8 cellular contexts compared by ENCODE assay signal in the genomic region with DNA sequence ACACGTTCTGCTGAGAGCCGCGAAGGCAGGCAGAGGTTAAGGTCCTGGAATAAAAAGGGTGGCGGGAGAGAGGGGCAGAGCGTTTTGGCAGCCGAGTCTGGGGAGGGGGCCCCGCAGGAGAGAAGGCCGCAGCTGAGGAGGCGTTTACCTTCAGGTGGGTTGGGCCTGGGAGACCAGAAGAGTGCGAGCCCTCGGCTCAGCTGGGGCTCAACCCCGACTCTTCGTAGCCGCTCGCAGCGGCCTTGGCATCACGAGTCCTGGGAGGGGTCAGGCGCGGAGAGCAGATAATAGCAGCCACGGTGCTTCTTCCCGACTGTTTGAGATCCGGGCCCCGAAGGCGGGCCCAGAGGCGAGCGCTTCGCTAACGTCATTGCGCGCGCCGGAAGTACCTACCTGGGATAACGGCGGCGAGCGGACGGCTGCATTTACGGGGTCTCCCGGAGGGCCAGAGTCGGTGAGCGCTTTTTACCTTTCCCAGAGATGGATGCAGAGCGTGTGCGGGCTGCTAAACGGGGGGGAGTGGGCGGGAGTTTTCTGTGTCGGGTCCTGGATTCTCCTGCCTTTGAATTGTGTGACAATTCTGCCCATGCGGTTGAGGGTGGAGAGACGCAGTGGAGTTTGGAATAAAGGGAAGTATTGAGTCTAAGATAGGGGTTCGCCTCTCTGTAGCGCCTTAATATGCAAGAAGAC. TPM values are rescaled to one million over a fixed set of nuclear protein-coding genes. Genes with fewer than 3 reads are reported as not detected.
DNase-seq lines count a peak whose midpoint lies in the region; ATAC-seq and FAIRE-seq lines count a peak whose summit lies in the region.

A gene with protein sequence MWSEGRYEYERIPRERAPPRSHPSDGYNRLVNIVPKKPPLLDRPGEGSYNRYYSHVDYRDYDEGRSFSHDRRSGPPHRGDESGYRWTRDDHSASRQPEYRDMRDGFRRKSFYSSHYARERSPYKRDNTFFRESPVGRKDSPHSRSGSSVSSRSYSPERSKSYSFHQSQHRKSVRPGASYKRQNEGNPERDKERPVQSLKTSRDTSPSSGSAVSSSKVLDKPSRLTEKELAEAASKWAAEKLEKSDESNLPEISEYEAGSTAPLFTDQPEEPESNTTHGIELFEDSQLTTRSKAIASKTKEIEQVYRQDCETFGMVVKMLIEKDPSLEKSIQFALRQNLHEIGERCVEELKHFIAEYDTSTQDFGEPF (plus strand): TSS at position 392 of the 690 bp plus-strand sequence. CDS start 9,736 bp downstream, outside the sequence.
A gene with protein sequence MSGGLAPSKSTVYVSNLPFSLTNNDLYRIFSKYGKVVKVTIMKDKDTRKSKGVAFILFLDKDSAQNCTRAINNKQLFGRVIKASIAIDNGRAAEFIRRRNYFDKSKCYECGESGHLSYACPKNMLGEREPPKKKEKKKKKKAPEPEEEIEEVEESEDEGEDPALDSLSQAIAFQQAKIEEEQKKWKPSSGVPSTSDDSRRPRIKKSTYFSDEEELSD (minus strand): TSS at position 319 of the 690 bp plus-strand sequence. CDS start 1,992 bp downstream, outside the sequence.

- H3K4me3 Mint-ChIP-seq in IgD-negative memory B cell = peak within 1 kb of the TSS; percentile 98 to 100 (median 99)
- H3K4me3 Mint-ChIP-seq in activated T-cell treated with anti-CD3 and anti-CD28 coated beads, Interleukin-2, amount 50 U/mL, for 72 hours = peak within 1 kb of the TSS; percentile 94 to 99
- peak within 1 kb of the TSS; percentile 94 to 99 (median 98) for H3K4me3 Mint-ChIP-seq in naive B cell
- H3K4me3 Mint-ChIP-seq in stimulated activated memory B cell treated with anti-CD40 and anti-IgM and Interleukin-4, amounts not matched to agents 10 μg/mL and 1 μg/mL and 100 μg/mL, for 72 hours = peak within 1 kb of the TSS; percentile 99

- peaks cover 25 to 46% (median 32%) of the 10 kb centered on the region in 3 donors for H3K4me1 Mint-ChIP-seq in IgD-negative memory B cell
- peaks cover 40% of the 10 kb centered on the region for H3K4me1 Mint-ChIP-seq in activated T-cell treated with anti-CD3 and anti-CD28 coated beads, Interleukin-2, amount 50 U/mL, for 72 hours (ENCODE audit: low read depth)
- H3K4me1 Mint-ChIP-seq in naive B cell = peaks cover 44 to 60% (median 49%) of the 10 kb centered on the region in 3 donors
- H3K4me1 Mint-ChIP-seq in stimulated activated memory B cell treated with anti-CD40 and anti-IgM and Interleukin-4, amounts not matched to agents 10 μg/mL and 1 μg/mL and 100 μg/mL, for 72 hours = peaks cover 45% of the 10 kb centered on the region

- H3K27me3 Mint-ChIP-seq in IgD-negative memory B cell = no peaks in the 10 kb centered on the region
- no peaks in the 10 kb centered on the region for H3K27me3 Mint-ChIP-seq in activated T-cell treated with anti-CD3 and anti-CD28 coated beads, Interleukin-2, amount 50 U/mL, for 72 hours (ENCODE audit: low read depth)
- no peaks in the 10 kb centered on the region for H3K27me3 Mint-ChIP-seq in naive B cell
- H3K27me3 Mint-ChIP-seq in stimulated activated memory B cell treated with anti-CD40 and anti-IgM and Interleukin-4, amounts not matched to agents 10 μg/mL and 1 μg/mL and 100 μg/mL, for 72 hours = no peaks in the 10 kb centered on the region

- FAIRE-seq in RCC 7860 (lab: Jason Lieb, UNC) = no peak

- DNase-seq in DMS53 (lab: John Stamatoyannopoulos, UW) (peak; percentile 100), RCC 7860 (ENCODE audit: low spot score) (peak; percentile 52), fibroblast of gingiva (ENCODE audit: low read depth) (peak; percentile 67), naive B cell (peak; percentile 75)
- DNase-seq in activated T-cell treated with anti-CD3 and anti-CD28 coated beads, Interleukin-2, amount 50 U/mL, for 72 hours = peak; percentile 83 to 84

- ATAC-seq in GM21576 (IDR thresholded peaks at IDR 0.05; ENCODE audit: unreplicated experiment) (peak; percentile 91), naive B cell (ENCODE audit: low read depth in 2 of 2) (peak; percentile 90 to 93)
- peak; percentile 96 to 97 for ATAC-seq in activated T-cell treated with anti-CD3 and anti-CD28 coated beads, Interleukin-2, amount 50 U/mL, for 72 hours (replicated peaks in 1 of 2)
- peak; percentile 97 for ATAC-seq in stimulated activated memory B cell treated with anti-CD40 and anti-IgM and Interleukin-4, amounts not matched to agents 10 μg/mL and 1 μg/mL and 100 μg/mL, for 72 hours

- no peaks in the 10 kb centered on the region for H3K9me3 Mint-ChIP-seq in IgD-negative memory B cell
- H3K9me3 Mint-ChIP-seq in activated T-cell treated with anti-CD3 and anti-CD28 coated beads, Interleukin-2, amount 50 U/mL, for 72 hours = no peaks in the 10 kb centered on the region
- no peaks in the 10 kb centered on the region for H3K9me3 Mint-ChIP-seq in naive B cell
- no peaks in the 10 kb centered on the region for H3K9me3 Mint-ChIP-seq in stimulated activated memory B cell treated with anti-CD40 and anti-IgM and Interleukin-4, amounts not matched to agents 10 μg/mL and 1 μg/mL and 100 μg/mL, for 72 hours

- H3K36me3 Mint-ChIP-seq in IgD-negative memory B cell (peaks cover 2% of the 10 kb centered on the region), naive B cell (peaks cover 5 to 6% of the 10 kb centered on the region in 2 donors)
- peaks cover 12 to 13% of the 10 kb centered on the region in 2 donors for H3K36me3 Mint-ChIP-seq in activated T-cell treated with anti-CD3 and anti-CD28 coated beads, Interleukin-2, amount 50 U/mL, for 72 hours (ENCODE audit: insufficient read depth in 2 of 2)
- H3K36me3 Mint-ChIP-seq in stimulated activated memory B cell treated with anti-CD40 and anti-IgM and Interleukin-4, amounts not matched to agents 10 μg/mL and 1 μg/mL and 100 μg/mL, for 72 hours = peaks cover 16% of the 10 kb centered on the region

- H3K27ac Mint-ChIP-seq in IgD-negative memory B cell = peak within 1 kb of the TSS; percentile 96 to 100 (median 99)
- H3K27ac Mint-ChIP-seq in activated T-cell treated with anti-CD3 and anti-CD28 coated beads, Interleukin-2, amount 50 U/mL, for 72 hours = peak within 1 kb of the TSS; percentile 94
- H3K27ac Mint-ChIP-seq in naive B cell = peak within 1 kb of the TSS; percentile 96 to 99 (median 98)
- peak within 1 kb of the TSS; percentile 98 for H3K27ac Mint-ChIP-seq in stimulated activated memory B cell treated with anti-CD40 and anti-IgM and Interleukin-4, amounts not matched to agents 10 μg/mL and 1 μg/mL and 100 μg/mL, for 72 hours

RNA-seq across cellular contexts. Expression of the first gene that starts in this region (rescaled TPM):
- polyA plus RNA-seq in IgD-negative memory B cell (114 TPM), naive B cell (ENCODE audit: low read depth in 6 of 6) (100 to 1,000 TPM; 152 to 193 (median 174) TPM)
- total RNA-seq in activated T-cell treated with anti-CD3 and anti-CD28 coated beads, Interleukin-2, amount 50 U/mL, for 72 hours = 10 to 100 TPM; 56.9 to 63.1 TPM

RNA-seq across cellular contexts. Expression of the second gene that starts in this region (rescaled TPM):
- polyA plus RNA-seq in IgD-negative memory B cell (93.5 TPM), naive B cell (ENCODE audit: low read depth in 6 of 6) (100 to 1,000 TPM in 3 of 6 donors, 10 to 100 TPM in 3; 56.7 to 129 (median 97.7) TPM)
- total RNA-seq in activated T-cell treated with anti-CD3 and anti-CD28 coated beads, Interleukin-2, amount 50 U/mL, for 72 hours = 100 to 1,000 TPM in 1 of 2 donors, 10 to 100 TPM in 1; 89.2 to 113 TPM

Comparison
In these comparisons a context has a peak if more than half of its experiments do, and no peak if none do; other contexts are left out.
1. Peak in every context shown above with its lines: DNase-seq and ATAC-seq.